ENCODE assay signal across 8 cellular contexts in the genomic region with DNA sequence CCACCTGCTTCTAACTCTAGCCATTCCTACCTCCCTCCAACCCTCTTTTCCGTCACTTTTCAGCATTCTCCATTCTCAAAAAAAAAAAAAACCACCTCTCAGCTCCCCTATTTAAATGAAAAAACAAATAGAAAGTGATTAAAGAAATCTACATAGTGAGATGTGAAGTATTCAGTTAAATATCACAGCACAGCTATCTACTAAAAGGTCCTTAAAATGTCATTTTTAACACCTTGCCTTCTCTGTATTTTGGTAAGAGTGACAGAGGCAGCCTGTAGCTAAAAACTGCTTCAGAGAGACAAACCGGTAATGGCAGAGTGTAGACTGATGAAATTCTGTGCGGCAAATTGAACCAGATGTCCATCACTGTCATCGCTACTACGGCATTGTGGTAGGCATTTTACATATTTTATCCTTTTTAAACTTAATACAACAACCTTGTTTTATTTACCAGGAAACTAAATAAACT. TPM values are rescaled to one million over a fixed set of nuclear protein-coding genes. Genes with fewer than 3 reads are reported as not detected.
A peak's percentile ranks its signal among the peaks of the same experiment; 100 is the strongest.
DNase-seq lines count a peak whose midpoint lies in the region; ATAC-seq and TF ChIP-seq lines count a peak whose summit lies in the region.

No MANE protein-coding gene starts in this region.

- peak overlapping the region; percentile 87 for H3K4me3 ChIP-seq in CD4-positive, CD25-positive, alpha-beta regulatory T cell (ENCODE audit: low read depth, low read length)
- peak overlapping the region; percentile 88 for H3K4me3 ChIP-seq in Karpas-422 (ENCODE audit: low read length)
- H3K4me3 ChIP-seq in breast epithelium: peak overlapping the region; percentile 95 to 97 (median 97)
- H3K4me3 ChIP-seq in mesenchymal stem cell (ENCODE audit: insufficient read depth in 1 of 2, low read depth in 1 of 2, low read length in 2 of 2): peak overlapping the region in 1 of 2 experiments; percentile 94
- H3K4me3 ChIP-seq in uterus: peak overlapping the region; percentile 67 to 100

- H3K79me2 ChIP-seq in Karpas-422 (ENCODE audit: low read length): peaks cover 8% of the 10 kb centered on the region; the same call in 1 of the 2 replicates

- no peaks in the 10 kb centered on the region for H3K9me3 Mint-ChIP-seq in CD4-positive, CD25-positive, alpha-beta regulatory T cell

- no peaks in the 10 kb centered on the region for H3K9me2 ChIP-seq in Karpas-422 (replicated peaks; ENCODE audit: insufficient read depth, low read length)

- H3K4me1 Mint-ChIP-seq in CD4-positive, CD25-positive, alpha-beta regulatory T cell: peaks cover 15 to 34% (median 25%) of the 10 kb centered on the region in 4 donors

- H3K27ac ChIP-seq in CD4-positive, CD25-positive, alpha-beta regulatory T cell (ENCODE audit: insufficient read depth, low read length, poor library complexity, severe bottlenecking): peak overlapping the region; percentile 85
- peak overlapping the region; percentile 64 for H3K27ac ChIP-seq in Karpas-422 (ENCODE audit: low read length)
- H3K27ac ChIP-seq in breast epithelium: peak overlapping the region; percentile 92 to 95
- no peak overlapping the region for H3K27ac ChIP-seq in mesenchymal stem cell (ENCODE audit: low read length, poor library complexity, severe bottlenecking)
- peak overlapping the region; percentile 92 to 94 for H3K27ac ChIP-seq in uterus

- H2BK120ac ChIP-seq in mesenchymal stem cell (ENCODE audit: low read depth, low read length): peak overlapping the region; percentile 2

- no peaks in the 10 kb centered on the region for H3K27me3 ChIP-seq in CD4-positive, CD25-positive, alpha-beta regulatory T cell (ENCODE audit: control insufficient read depth, insufficient read depth, low read length)
- H3K27me3 ChIP-seq in Karpas-422 (ENCODE audit: low read length) (no peaks in the 10 kb centered on the region), breast epithelium (no peaks in the 10 kb centered on the region), mesenchymal stem cell (ENCODE audit: control insufficient read depth in 1 of 2, insufficient read depth in 1 of 2, low read length in 2 of 2) (no peaks in the 10 kb centered on the region), uterus (no peaks in the 10 kb centered on the region)

- H3K18ac ChIP-seq in mesenchymal stem cell (ENCODE audit: low read depth in 1 of 2, low read length in 2 of 2): no peak overlapping the region

- H2BK15ac ChIP-seq in mesenchymal stem cell (ENCODE audit: low read depth, poor library complexity, severe bottlenecking): no peak overlapping the region

- H4K91ac ChIP-seq in mesenchymal stem cell (ENCODE audit: low read length): no peak overlapping the region

- TF ChIP-seq POLR2A in breast epithelium (IDR thresholded peaks at IDR 0.05): no peak
- no peak for TF ChIP-seq POLR2A in uterus (IDR thresholded peaks at IDR 0.05)

- H3K36me3 Mint-ChIP-seq in CD4-positive, CD25-positive, alpha-beta regulatory T cell: peaks cover 29% of the 10 kb centered on the region

- H3K4me2 ChIP-seq in Karpas-422 (ENCODE audit: low read depth, low read length, poor library complexity, severe bottlenecking): peak overlapping the region; percentile 98
- H3K4me2 ChIP-seq in mesenchymal stem cell (ENCODE audit: low read length, poor library complexity, severe bottlenecking): peak overlapping the region; percentile 77

- peak overlapping the region; percentile 81 for H3K9ac ChIP-seq in Karpas-422 (ENCODE audit: low read length)
- peak overlapping the region; percentile 92 for H3K9ac ChIP-seq in mesenchymal stem cell (ENCODE audit: low read length)

- no peak overlapping the region for H2BK5ac ChIP-seq in mesenchymal stem cell (ENCODE audit: low read depth, low read length, poor library complexity, severe bottlenecking)

- intact Hi-C loops in breast epithelium (cut with DNase I; ENCODE audit: low total_unique reads): no loop called here
- intact Hi-C loops in uterus (cut with DNase I; ENCODE audit: low total_unique reads): loop anchor here (10.0 kb wide), 2 partner anchors 63 to 213 kb away; a partner anchor contains a TSS

- H4K20me1 ChIP-seq in Karpas-422 (ENCODE audit: insufficient read depth, low read depth, low read length): no peaks in the 10 kb centered on the region

- no peak overlapping the region for H4K8ac ChIP-seq in mesenchymal stem cell (ENCODE audit: low read length)

- 100% methylated on average over 1 of the region's 5 CpGs for WGBS in mesenchymal stem cell

- no peak for ATAC-seq in CD4-positive, CD25-positive, alpha-beta regulatory T cell (ENCODE audit: low read depth in 2 of 2)
- ATAC-seq in GM18498 (IDR thresholded peaks at IDR 0.05; ENCODE audit: unreplicated experiment): no peak

- peak overlapping the region; percentile 93 to 95 (median 94) for H3K4me3 Mint-ChIP-seq in CD4-positive, CD25-positive, alpha-beta regulatory T cell

- H3K79me1 ChIP-seq in mesenchymal stem cell (replicated peaks; ENCODE audit: low read length, poor library complexity, severe bottlenecking): peaks cover 12% of the 10 kb centered on the region

- no peak overlapping the region for H3K14ac ChIP-seq in mesenchymal stem cell (ENCODE audit: low read length in 2 of 2)

- H2BK12ac ChIP-seq in mesenchymal stem cell (ENCODE audit: low read length in 2 of 2): no peak overlapping the region

- H3K23ac ChIP-seq in mesenchymal stem cell (ENCODE audit: low read length in 2 of 2): no peak overlapping the region

- H3K36me3 ChIP-seq in CD4-positive, CD25-positive, alpha-beta regulatory T cell (ENCODE audit: control insufficient read depth, insufficient read depth, low read length): peaks cover 24% of the 10 kb centered on the region
- H3K36me3 ChIP-seq in Karpas-422 (ENCODE audit: insufficient read depth, low read length): no peaks in the 10 kb centered on the region
- H3K36me3 ChIP-seq in breast epithelium: no peaks in the 10 kb centered on the region
- peaks cover 5 to 40% of the 10 kb centered on the region in 2 experiments for H3K36me3 ChIP-seq in mesenchymal stem cell (ENCODE audit: control insufficient read depth in 1 of 2, insufficient read depth in 2 of 2, low read depth in 1 of 2, low read length in 2 of 2)
- H3K36me3 ChIP-seq in uterus: no peaks in the 10 kb centered on the region

- no peak overlapping the region for H3K4ac ChIP-seq in mesenchymal stem cell (ENCODE audit: low read depth in 1 of 2, low read length in 2 of 2)

- DNase-seq in CD4-positive, CD25-positive, alpha-beta regulatory T cell: no peak
- DNase-seq in Karpas-422 (peak; percentile 49), breast epithelium (ENCODE audit: low spot score in 2 of 2) (no peak), mesenchymal stem cell (no peak), uterus (no peak), T-helper 9 cell (no peak), T1000 (lab: John Stamatoyannopoulos, UW) (no peak)

- peaks cover 11% of the 10 kb centered on the region for H3K4me1 ChIP-seq in CD4-positive, CD25-positive, alpha-beta regulatory T cell (ENCODE audit: control insufficient read depth, insufficient read depth, low read length, poor library complexity, severe bottlenecking)
- H3K4me1 ChIP-seq in Karpas-422 (ENCODE audit: low read length) (peaks cover 16% of the 10 kb centered on the region), breast epithelium (peaks cover 0 to 7% of the 10 kb centered on the region in 2 donors), mesenchymal stem cell (ENCODE audit: control insufficient read depth, insufficient read depth, low read depth, low read length) (peaks cover 3% of the 10 kb centered on the region), uterus (no peaks in the 10 kb centered on the region)

- TF ChIP-seq CTCF in breast epithelium (IDR thresholded peaks at IDR 0.05) (no peak), uterus (IDR thresholded peaks at IDR 0.05) (no peak)

- peak overlapping the region; percentile 95 to 96 (median 95) for H3K27ac Mint-ChIP-seq in CD4-positive, CD25-positive, alpha-beta regulatory T cell

- H3K9me3 ChIP-seq in CD4-positive, CD25-positive, alpha-beta regulatory T cell (ENCODE audit: control insufficient read depth in 2 of 2, low read length in 2 of 2): no peaks in the 10 kb centered on the region
- no peaks in the 10 kb centered on the region for H3K9me3 ChIP-seq in Karpas-422 (ENCODE audit: low read length)
- H3K9me3 ChIP-seq in breast epithelium: no peaks in the 10 kb centered on the region
- no peaks in the 10 kb centered on the region for H3K9me3 ChIP-seq in mesenchymal stem cell (ENCODE audit: control insufficient read depth, low read length)
- H3K9me3 ChIP-seq in uterus: no peaks in the 10 kb centered on the region

- peaks cover 4% of the 10 kb centered on the region for H3K27me3 Mint-ChIP-seq in CD4-positive, CD25-positive, alpha-beta regulatory T cell

- peak overlapping the region; percentile 71; the same call in 1 of the 2 replicates for H2AFZ ChIP-seq in Karpas-422 (ENCODE audit: low read length)
- H2AFZ ChIP-seq in mesenchymal stem cell (ENCODE audit: low read depth, low read length): peak overlapping the region; percentile 96

- H2AK5ac ChIP-seq in mesenchymal stem cell (ENCODE audit: low read length, severe bottlenecking): no peak overlapping the region

RNA-seq across cellular contexts. Expression of a gene that starts 0.3 kb away (rescaled TPM):
- 30.6 TPM for total RNA-seq in CD4-positive, CD25-positive, alpha-beta regulatory T cell
- 10 to 100 TPM; 13.9 to 18.4 (median 15.4) TPM for polyA plus RNA-seq in CD4-positive, CD25-positive, alpha-beta regulatory T cell
- 8.0 and 14.2 TPM in 2 replicates for total RNA-seq in Karpas-422 (2014; rRNA removed; shearing (Covaris generic); ENCODE audit: low replicate concordance)
- total RNA-seq in breast epithelium: 10 to 100 TPM; 31.8 to 46.2 (median 43.9) TPM
- polyA plus RNA-seq in mesenchymal stem cell (2013, experiment 1 of 2): 42.4 TPM
- 43.8 TPM for polyA plus RNA-seq in mesenchymal stem cell (2013, experiment 2 of 2)
- 10 to 100 TPM; 23.6 to 60.2 (median 49.4) TPM for total RNA-seq in uterus

RNA-seq across cellular contexts. Expression of a gene that starts 7.2 kb away (rescaled TPM):
- 2.7 TPM for total RNA-seq in CD4-positive, CD25-positive, alpha-beta regulatory T cell
- 1 to 10 TPM; 5.0 to 8.3 (median 6.1) TPM for polyA plus RNA-seq in CD4-positive, CD25-positive, alpha-beta regulatory T cell
- 2.5 and 5.2 TPM in 2 replicates for total RNA-seq in Karpas-422 (2014; rRNA removed; shearing (Covaris generic); ENCODE audit: low replicate concordance)
- total RNA-seq in breast epithelium: 1 to 10 TPM; 1.6 to 3.7 (median 3.3) TPM
- 1.0 TPM for polyA plus RNA-seq in mesenchymal stem cell (2013, experiment 1 of 2)
- 0.95 TPM for polyA plus RNA-seq in mesenchymal stem cell (2013, experiment 2 of 2)
- total RNA-seq in uterus: 1 to 10 TPM in 3 of 4 donors, not detected in 1; 1.7 to 7.4 (median 3.3) TPM

RNA-seq across cellular contexts. Expression of a gene that starts 7.6 kb away (rescaled TPM):
- 8.3 TPM for total RNA-seq in CD4-positive, CD25-positive, alpha-beta regulatory T cell
- 10 to 100 TPM; 24.6 to 44.6 (median 27.4) TPM for polyA plus RNA-seq in CD4-positive, CD25-positive, alpha-beta regulatory T cell
- total RNA-seq in Karpas-422 (2014; rRNA removed; shearing (Covaris generic); ENCODE audit: low replicate concordance): 31.5 and 40.7 TPM in 2 replicates
- 10 to 100 TPM; 29.6 to 35.1 (median 31.2) TPM for total RNA-seq in breast epithelium
- 14.6 TPM for polyA plus RNA-seq in mesenchymal stem cell (2013, experiment 1 of 2)
- polyA plus RNA-seq in mesenchymal stem cell (2013, experiment 2 of 2): 13.8 TPM
- 10 to 100 TPM in 1 of 4 donors, 1 to 10 TPM in 2, under 1 TPM in 1; 0.29 to 22.8 (median 4.2) TPM for total RNA-seq in uterus

RNA-seq across cellular contexts. Expression of a gene that starts 39.8 kb away (rescaled TPM):
- total RNA-seq in CD4-positive, CD25-positive, alpha-beta regulatory T cell: not detected
- not detected for polyA plus RNA-seq in CD4-positive, CD25-positive, alpha-beta regulatory T cell
- not detected in 2 replicates for total RNA-seq in Karpas-422 (2014; rRNA removed; shearing (Covaris generic); ENCODE audit: low replicate concordance)
- total RNA-seq in breast epithelium (100 to 1,000 TPM; 132 to 299 (median 271) TPM), uterus (100 to 1,000 TPM in 1 of 4 donors, 10 to 100 TPM in 3; 19.9 to 179 (median 56.5) TPM)
- polyA plus RNA-seq in mesenchymal stem cell (2013, experiment 1 of 2): 9.0 TPM
- 9.8 TPM for polyA plus RNA-seq in mesenchymal stem cell (2013, experiment 2 of 2)

RNA-seq across cellular contexts. Expression of a gene that starts 40.8 kb away (rescaled TPM):
- total RNA-seq in CD4-positive, CD25-positive, alpha-beta regulatory T cell: not detected
- not detected for polyA plus RNA-seq in CD4-positive, CD25-positive, alpha-beta regulatory T cell
- total RNA-seq in Karpas-422 (2014; rRNA removed; shearing (Covaris generic); ENCODE audit: low replicate concordance): not detected in 2 replicates
- total RNA-seq in breast epithelium (1 to 10 TPM in 2 of 3 donors, under 1 TPM in 1; 0.98 to 2.1 (median 1.2) TPM), uterus (1 to 10 TPM in 1 of 4 donors, under 1 TPM in 1, not detected in 2; 0.21 to 5.2 TPM)
- polyA plus RNA-seq in mesenchymal stem cell (2013, experiment 1 of 2): 0.10 TPM
- not detected for polyA plus RNA-seq in mesenchymal stem cell (2013, experiment 2 of 2)
